Comparison of ENCODE assay signal across 21 cellular contexts in genomic region chrX:108264376-108264775, GRCh38.
DNase-seq lines count a peak whose midpoint lies in the region; ATAC-seq and TF ChIP-seq lines count a peak whose summit lies in the region.
"Had no signal": no experiment of that assay in that cellular context is flagged by ENCODE, and none has a peak within 500 bp of the region (broad histone marks: within the 10 kb centered on the region; RNA-seq: fewer than 3 reads in every experiment).

No MANE protein-coding gene starts in this region.

- no TSS peak for BruUV-seq in PC-9 (replicated peaks; lab: Mats Ljungman, UMichigan)

- H2BK12ac ChIP-seq in mesenchymal stem cell (ENCODE audit: low read length in 2 of 2), result no peak overlapping the region

- no peak overlapping the region for H4K8ac ChIP-seq in mesenchymal stem cell (ENCODE audit: low read length)

- no peaks in the 10 kb centered on the region; the same call in 2 of the 3 replicates for H3K9me3 Mint-ChIP-seq in GM23338
- H3K9me3 Mint-ChIP-seq in activated naive CD4-positive, alpha-beta T cell treated with anti-CD3 and anti-CD28 coated beads, Interleukin-2, amount 10 ng/mL, durations not matched to agents 7 days and 5 days, result no peaks in the 10 kb centered on the region
- H3K9me3 Mint-ChIP-seq: CD4-positive, CD25-positive, alpha-beta regulatory T cell; CD8-positive, alpha-beta memory T cell; HFFc6 had no signal

- no peaks in the 10 kb centered on the region for H3K27me3 Mint-ChIP-seq in GM23338 (ENCODE audit: insufficient read depth, low read depth, poor library complexity)
- H3K27me3 Mint-ChIP-seq in activated naive CD4-positive, alpha-beta T cell treated with anti-CD3 and anti-CD28 coated beads, Interleukin-2, amount 10 ng/mL, durations not matched to agents 7 days and 5 days, result no peaks in the 10 kb centered on the region
- H3K27me3 Mint-ChIP-seq: CD4-positive, CD25-positive, alpha-beta regulatory T cell had no signal

- H3K27ac ChIP-seq in GM23338 (ENCODE audit: low read depth), result no peak overlapping the region
- no peak overlapping the region for H3K27ac ChIP-seq in SK-N-MC
- no peak overlapping the region for H3K27ac ChIP-seq in mesenchymal stem cell (ENCODE audit: low read length, poor library complexity, severe bottlenecking)
- no peak overlapping the region for H3K27ac ChIP-seq in PC-9

- H3K79me2 ChIP-seq in GM23338 (replicated peaks; ENCODE audit: insufficient read depth) (no peaks in the 10 kb centered on the region), PC-9 (ENCODE audit: low read depth) (no peaks in the 10 kb centered on the region)

- POLR2A ChIA-PET in PC-9 (lab: Charles Lee; ENCODE audit: unreplicated experiment), result no interaction called here

- no peak for TF ChIP-seq CTCF in GM23338 (conservative IDR thresholded peaks at IDR 0.05; ENCODE audit: low read depth in 2 of 2)
- no peak for TF ChIP-seq CTCF in PC-9 (conservative IDR thresholded peaks at IDR 0.05)

- H3K4me1 ChIP-seq in GM23338 (ENCODE audit: insufficient read depth) (no peaks in the 10 kb centered on the region), mesenchymal stem cell (ENCODE audit: control insufficient read depth, insufficient read depth, low read depth, low read length) (no peaks in the 10 kb centered on the region), PC-9 (replicated peaks; ENCODE audit: insufficient read depth) (peaks cover 7% of the 10 kb centered on the region; the same call in 1 of the 2 replicates)
- H3K4me1 ChIP-seq: BE2C, Caco-2 had no signal

- ATAC-seq in GM23338 (no peak), GM19351 (IDR thresholded peaks at IDR 0.05; ENCODE audit: unreplicated experiment) (no peak)
- ATAC-seq: HCT116, K562 had no signal

- H3K27me3 ChIP-seq in GM23338 (ENCODE audit: insufficient read depth), result no peaks in the 10 kb centered on the region
- H3K27me3 ChIP-seq in mesenchymal stem cell (ENCODE audit: control insufficient read depth in 1 of 2, insufficient read depth in 1 of 2, low read length in 2 of 2), result peaks cover 0 to 30% of the 10 kb centered on the region in 2 experiments
- H3K27me3 ChIP-seq in PC-9 (ENCODE audit: insufficient read depth, low read depth), result no peaks in the 10 kb centered on the region
- H3K27me3 ChIP-seq: BE2C had no signal

- H3K18ac ChIP-seq in mesenchymal stem cell (ENCODE audit: low read depth in 1 of 2, low read length in 2 of 2), result peak overlapping the region in 1 of 2 experiments; percentile 34

- H3K36me3 Mint-ChIP-seq in GM23338 (ENCODE audit: low read depth), result no peaks in the 10 kb centered on the region; the same call in 1 of the 3 replicates
- no peaks in the 10 kb centered on the region for H3K36me3 Mint-ChIP-seq in activated naive CD4-positive, alpha-beta T cell treated with anti-CD3 and anti-CD28 coated beads, Interleukin-2, amount 10 ng/mL, durations not matched to agents 7 days and 5 days
- H3K36me3 Mint-ChIP-seq: CD4-positive, CD25-positive, alpha-beta regulatory T cell; CD8-positive, alpha-beta memory T cell had no signal

- CTCF ChIA-PET in activated naive CD4-positive, alpha-beta T cell treated with anti-CD3 and anti-CD28 coated beads, Interleukin-2, amount 10 ng/mL, durations not matched to agents 7 days and 5 days (lab: Charles Lee), result no interaction called here
- CTCF ChIA-PET in PC-9 (lab: Charles Lee), result no interaction called here

- H3K79me1 ChIP-seq in mesenchymal stem cell (replicated peaks; ENCODE audit: low read length, poor library complexity, severe bottlenecking), result no peaks in the 10 kb centered on the region

- H3K14ac ChIP-seq in mesenchymal stem cell (ENCODE audit: low read length in 2 of 2), result no peak overlapping the region

- intact Hi-C loops in PC-9 (cut with micrococcal nuclease; ENCODE audit: unreplicated experiment), result no loop called here

- no peak overlapping the region for H4K91ac ChIP-seq in mesenchymal stem cell (ENCODE audit: low read length)

- peak overlapping the region; percentile 44 for H2BK5ac ChIP-seq in mesenchymal stem cell (ENCODE audit: low read depth, low read length, poor library complexity, severe bottlenecking)

- no peak overlapping the region for H2AK5ac ChIP-seq in mesenchymal stem cell (ENCODE audit: low read length, severe bottlenecking)

- no peak overlapping the region for H3K4me3 Mint-ChIP-seq in GM23338
- no peak overlapping the region for H3K4me3 Mint-ChIP-seq in activated naive CD4-positive, alpha-beta T cell treated with anti-CD3 and anti-CD28 coated beads, Interleukin-2, amount 10 ng/mL, durations not matched to agents 7 days and 5 days
- H3K4me3 Mint-ChIP-seq: CD4-positive, CD25-positive, alpha-beta regulatory T cell; CD8-positive, alpha-beta memory T cell; HFFc6 had no signal

- H3K4me2 ChIP-seq in GM23338, result no peak overlapping the region
- no peak overlapping the region for H3K4me2 ChIP-seq in mesenchymal stem cell (ENCODE audit: low read length, poor library complexity, severe bottlenecking)
- H3K4me2 ChIP-seq in PC-9, result no peak overlapping the region

- H3K9ac ChIP-seq in SK-N-MC (ENCODE audit: insufficient read length) (no peak overlapping the region), mesenchymal stem cell (ENCODE audit: low read length) (no peak overlapping the region)

- no peaks in the 10 kb centered on the region for H3K36me3 ChIP-seq in GM23338 (ENCODE audit: insufficient read depth)
- no peaks in the 10 kb centered on the region for H3K36me3 ChIP-seq in SK-N-MC (ENCODE audit: insufficient read depth, low read length)
- no peaks in the 10 kb centered on the region for H3K36me3 ChIP-seq in mesenchymal stem cell (ENCODE audit: control insufficient read depth in 1 of 2, insufficient read depth in 2 of 2, low read depth in 1 of 2, low read length in 2 of 2)
- no peaks in the 10 kb centered on the region for H3K36me3 ChIP-seq in PC-9 (ENCODE audit: low read depth)
- H3K36me3 ChIP-seq: BE2C had no signal

- no peaks in the 10 kb centered on the region for H3K4me1 Mint-ChIP-seq in GM23338
- no peaks in the 10 kb centered on the region for H3K4me1 Mint-ChIP-seq in activated naive CD4-positive, alpha-beta T cell treated with anti-CD3 and anti-CD28 coated beads, Interleukin-2, amount 10 ng/mL, durations not matched to agents 7 days and 5 days
- H3K4me1 Mint-ChIP-seq: CD4-positive, CD25-positive, alpha-beta regulatory T cell; CD8-positive, alpha-beta memory T cell had no signal

- H4K20me1 ChIP-seq in GM23338 (replicated peaks; ENCODE audit: insufficient read depth) (no peaks in the 10 kb centered on the region), PC-9 (ENCODE audit: insufficient read depth) (no peaks in the 10 kb centered on the region)

- no peak overlapping the region for H2AFZ ChIP-seq in GM23338
- H2AFZ ChIP-seq in mesenchymal stem cell (ENCODE audit: low read depth, low read length), result no peak overlapping the region
- H2AFZ ChIP-seq in PC-9, result no peak overlapping the region

- 80% methylated on average over 2 of the region's 2 CpGs for WGBS in mesenchymal stem cell

- H2BK120ac ChIP-seq in mesenchymal stem cell (ENCODE audit: low read depth, low read length), result no peak overlapping the region

- H2BK15ac ChIP-seq in mesenchymal stem cell (ENCODE audit: low read depth, poor library complexity, severe bottlenecking), result no peak overlapping the region

- DNase-seq in GM23338 (ENCODE audit: low spot score) (peak; percentile 1), SK-N-MC (ENCODE audit: low read depth, low spot score) (peak; percentile 34), fibroblast of gingiva (ENCODE audit: low read depth) (peak; percentile 51), mesenchymal stem cell (no peak), COR-L47 (lab: John Stamatoyannopoulos, UW) (no peak), PC-9 (no peak)
- no peak for DNase-seq in activated naive CD4-positive, alpha-beta T cell treated with anti-CD3 and anti-CD28 coated beads, Interleukin-2, amount 10 ng/mL, durations not matched to agents 7 days and 5 days
- DNase-seq: ACHN; BE2C; C1 segment of cervical spinal cord; Caco-2; CD4-positive, CD25-positive, alpha-beta regulatory T cell; CD8-positive, alpha-beta memory T cell; DMS79; GDM1; GOT3; H7; HFFc6 had no signal

- no peak overlapping the region for H3K23ac ChIP-seq in mesenchymal stem cell (ENCODE audit: low read length in 2 of 2)

- H3K9me3 ChIP-seq in SK-N-MC (ENCODE audit: low read depth, low read length) (no peaks in the 10 kb centered on the region), mesenchymal stem cell (ENCODE audit: control insufficient read depth, low read length) (no peaks in the 10 kb centered on the region), PC-9 (ENCODE audit: insufficient read depth, low read depth) (0 out of 2 replicates have a peak, but pooled peaks cover 4% of the 10 kb centered on the region)
- H3K9me3 ChIP-seq: BE2C, Caco-2 had no signal

- H3K4ac ChIP-seq in mesenchymal stem cell (ENCODE audit: low read depth in 1 of 2, low read length in 2 of 2), result no peak overlapping the region

- H3K9me2 ChIP-seq in GM23338 (ENCODE audit: insufficient read depth) (no peaks in the 10 kb centered on the region), PC-9 (ENCODE audit: insufficient read depth) (no peaks in the 10 kb centered on the region)

- H3K4me3 ChIP-seq in GM23338 (no peak overlapping the region), SK-N-MC (no peak overlapping the region), mesenchymal stem cell (ENCODE audit: insufficient read depth in 1 of 2, low read depth in 1 of 2, low read length in 2 of 2) (no peak overlapping the region), PC-9 (no peak overlapping the region)
- H3K4me3 ChIP-seq: K562 had no signal

- no peak overlapping the region for H3K27ac Mint-ChIP-seq in GM23338
- no peak overlapping the region for H3K27ac Mint-ChIP-seq in activated naive CD4-positive, alpha-beta T cell treated with anti-CD3 and anti-CD28 coated beads, Interleukin-2, amount 10 ng/mL, durations not matched to agents 7 days and 5 days
- H3K27ac Mint-ChIP-seq: CD4-positive, CD25-positive, alpha-beta regulatory T cell; CD8-positive, alpha-beta memory T cell; HFFc6 had no signal

- no peaks in the 10 kb centered on the region for H3F3A ChIP-seq in GM23338 (replicated peaks; ENCODE audit: low read depth)
- no peaks in the 10 kb centered on the region for H3F3A ChIP-seq in PC-9 (ENCODE audit: insufficient read depth, low read depth)

TF ChIP-seq in GM23338, 12 proteins besides CTCF, POLR2A, EP300 and RAD21 (continues in another document):
- TF ChIP-seq NANOG (IDR thresholded peaks at IDR 0.05; ENCODE audit: borderline replicate concordance), result no peak
- no peak for TF ChIP-seq STAT1 (IDR thresholded peaks at IDR 0.05; ENCODE audit: unreplicated experiment)
- TF ChIP-seq EZH2phosphoT487 (IDR thresholded peaks at IDR 0.05; ENCODE audit: unreplicated experiment), result no peak

Comparison
In these comparisons a context has a peak if more than half of its experiments do, and no peak if none do; other contexts are left out.
1. DNase-seq: peak in GM23338 (single experiment), SK-N-MC (single experiment) and fibroblast of gingiva (single experiment); none in mesenchymal stem cell (single experiment), activated naive CD4-positive, alpha-beta T cell treated with anti-CD3 and anti-CD28 coated beads, Interleukin-2, amount 10 ng/mL, durations not matched to agents 7 days and 5 days (single experiment), COR-L47 (single experiment) and PC-9 (0 of 2).